Comparison of ENCODE assay signal across 8 cellular contexts in genomic region chr7:2402687-2403013, GRCh38. TPM values are rescaled to one million over a fixed set of nuclear protein-coding genes. Genes with fewer than 3 reads are reported as not detected.
A peak's percentile ranks its signal among the peaks of the same experiment; 100 is the strongest.
DNase-seq lines count a peak whose midpoint lies in the region; ATAC-seq and TF ChIP-seq lines count a peak whose summit lies in the region.

No MANE protein-coding gene starts in this region.

- no peaks in the 10 kb centered on the region for H3K27me3 Mint-ChIP-seq in T-cell

- no peak for TF ChIP-seq CTCF in fibroblast of pulmonary artery (IDR thresholded peaks at IDR 0.05; ENCODE audit: low read length, missing control alignments)
- no peak for TF ChIP-seq CTCF in psoas muscle (IDR thresholded peaks at IDR 0.05)

- H3K36me3 Mint-ChIP-seq in T-cell = no peaks in the 10 kb centered on the region

- H3K27ac Mint-ChIP-seq in T-cell = peak overlapping the region; percentile 44 to 79

- no peaks in the 10 kb centered on the region for H3K9me3 ChIP-seq in psoas muscle

- H3K9me3 Mint-ChIP-seq in T-cell = no peaks in the 10 kb centered on the region

- H3K27ac ChIP-seq in psoas muscle = peak overlapping the region; percentile 69

- DNase-seq in T-cell (no peak), fibroblast of pulmonary artery (ENCODE audit: low read depth) (no peak), psoas muscle (no peak), Kasumi-1 (lab: John Stamatoyannopoulos, UW) (no peak)

- intact Hi-C loops in psoas muscle (cut with DNase I) = loop anchor here in 1 of 2 donors (5.0 kb wide), 1 partner anchor 50 kb away; the partner anchor contains the start of gene EIF3B

- POLR2A ChIA-PET in T-cell (lab: Charles Lee) = no interaction called here

- peak overlapping the region; percentile 81 to 85 (median 81) for H3K4me3 Mint-ChIP-seq in T-cell

- CTCF ChIA-PET in T-cell (lab: Charles Lee) = interaction anchor here in 1 of 2 donors (0.6 kb wide), 1 partner anchor 10 kb away, joined by 9 read pairs; no protein-coding TSS in a partner anchor

- peaks cover 45 to 52% (median 46%) of the 10 kb centered on the region in 3 donors for H3K4me1 Mint-ChIP-seq in T-cell

- H3K27me3 ChIP-seq in psoas muscle (ENCODE audit: insufficient read depth in 3 of 3, low read length in 2 of 3) = no peaks in the 10 kb centered on the region

- H3K36me3 ChIP-seq in psoas muscle (ENCODE audit: insufficient read depth in 1 of 2, low read depth in 1 of 2) = no peaks in the 10 kb centered on the region

- 53 to 62% (median 58%) methylated on average over 6 of the region's 6 CpGs for WGBS in psoas muscle, 3 donors

- H3K4me3 ChIP-seq in GM08714 (ENCODE audit: low read length) (peak overlapping the region; percentile 86; the same call in 1 of the 2 replicates), fibroblast of pulmonary artery (replicated peaks; ENCODE audit: low read depth, low read length) (peak overlapping the region; percentile 76), psoas muscle (peak overlapping the region; percentile 95)

- peaks cover 23% of the 10 kb centered on the region for H3K4me1 ChIP-seq in psoas muscle

- ATAC-seq in T-cell (replicated peaks in 1 of 4) (no peak), psoas muscle (no peak), HG02588 (IDR thresholded peaks at IDR 0.05; ENCODE audit: unreplicated experiment) (no peak), GM21360 (IDR thresholded peaks at IDR 0.05; ENCODE audit: unreplicated experiment) (no peak), HG03520 (IDR thresholded peaks at IDR 0.05; ENCODE audit: unreplicated experiment) (no peak)

RNA-seq across cellular contexts. Expression of gene CHST12, which starts 0.8 kb away (rescaled TPM):
- total RNA-seq in T-cell (10 to 100 TPM; 20.3 to 41.5 (median 30.8) TPM), psoas muscle (10 to 100 TPM in 1 of 4 donors, 1 to 10 TPM in 3; 6.6 to 12.0 (median 9.4) TPM)
- polyA plus RNA-seq in psoas muscle = 1 to 10 TPM; 7.7 to 8.2 (median 8.1) TPM

RNA-seq across cellular contexts. Expression of gene EIF3B, which starts 48.0 kb away (rescaled TPM):
- 100 to 1,000 TPM; 150 to 169 (median 165) TPM for total RNA-seq in T-cell
- 100 to 1,000 TPM; 101 to 203 (median 180) TPM for total RNA-seq in psoas muscle
- polyA plus RNA-seq in psoas muscle = 100 to 1,000 TPM; 113 to 275 (median 159) TPM
